22 cellular contexts compared by ENCODE assay signal in genomic region chr18:8332286-8332685, GRCh38.
"Had no signal": no experiment of that assay in that cellular context is flagged by ENCODE, and none has a peak within 500 bp of the region (broad histone marks: within the 10 kb centered on the region; RNA-seq: fewer than 3 reads in every experiment).

No MANE protein-coding gene starts in this region.

- DNase-seq: cortex of kidney; dorsolateral prefrontal cortex; effector CD4-positive, alpha-beta T cell; foreskin fibroblast; gastrocnemius medialis; head of caudate nucleus; naive thymus-derived CD4-positive, alpha-beta T cell; nucleus accumbens; stimulated activated CD4-positive, alpha-beta T cell treated with anti-CD3 and anti-CD28 coated beads, Interleukin-12 subunit alpha, Interleukin-12 subunit beta, amount 100 ng/mL, for 4 hours; stimulated activated CD4-positive, alpha-beta T cell treated with anti-CD3 and anti-CD28 coated beads, Interleukin-1b, Interleukin-23, amount 100 ng/mL, for 48 hours; stimulated activated CD4-positive, alpha-beta T cell treated with anti-CD3 and anti-CD28 coated beads, Interleukin-4, amount 100 ng/mL, for 1 hour; stimulated activated CD8-positive, alpha-beta memory T cell treated with anti-CD3 and anti-CD28 coated beads, Interleukin-4, amount 100 ng/mL, for 48 hours; stimulated activated naive CD4-positive, alpha-beta T cell treated with Interleukin-2 at 50 U/mL for 16 hours; stomach; thyroid gland; trophoblast cell had no signal

- ATAC-seq: gastrocnemius medialis; naive thymus-derived CD4-positive, alpha-beta T cell; sciatic nerve had no signal

- H3K4me1 ChIP-seq: right atrium auricular region, vagina had no signal

- H3K27me3 ChIP-seq: dorsolateral prefrontal cortex, gastrocnemius medialis, right atrium auricular region, stomach, thyroid gland, vagina had no signal

- H3K36me3 ChIP-seq: gastrocnemius medialis, prostate gland, right atrium auricular region, stomach, thyroid gland, vagina had no signal

- H3K4me3 ChIP-seq: dorsolateral prefrontal cortex, gastrocnemius medialis, lung, prostate gland, right atrium auricular region, smooth muscle cell, stomach, thyroid gland, vagina had no signal

- H3K9me3 ChIP-seq: gastrocnemius medialis, prostate gland, right atrium auricular region, stomach, thyroid gland, vagina had no signal
